14 cellular contexts compared by ENCODE assay signal in the genomic region with DNA sequence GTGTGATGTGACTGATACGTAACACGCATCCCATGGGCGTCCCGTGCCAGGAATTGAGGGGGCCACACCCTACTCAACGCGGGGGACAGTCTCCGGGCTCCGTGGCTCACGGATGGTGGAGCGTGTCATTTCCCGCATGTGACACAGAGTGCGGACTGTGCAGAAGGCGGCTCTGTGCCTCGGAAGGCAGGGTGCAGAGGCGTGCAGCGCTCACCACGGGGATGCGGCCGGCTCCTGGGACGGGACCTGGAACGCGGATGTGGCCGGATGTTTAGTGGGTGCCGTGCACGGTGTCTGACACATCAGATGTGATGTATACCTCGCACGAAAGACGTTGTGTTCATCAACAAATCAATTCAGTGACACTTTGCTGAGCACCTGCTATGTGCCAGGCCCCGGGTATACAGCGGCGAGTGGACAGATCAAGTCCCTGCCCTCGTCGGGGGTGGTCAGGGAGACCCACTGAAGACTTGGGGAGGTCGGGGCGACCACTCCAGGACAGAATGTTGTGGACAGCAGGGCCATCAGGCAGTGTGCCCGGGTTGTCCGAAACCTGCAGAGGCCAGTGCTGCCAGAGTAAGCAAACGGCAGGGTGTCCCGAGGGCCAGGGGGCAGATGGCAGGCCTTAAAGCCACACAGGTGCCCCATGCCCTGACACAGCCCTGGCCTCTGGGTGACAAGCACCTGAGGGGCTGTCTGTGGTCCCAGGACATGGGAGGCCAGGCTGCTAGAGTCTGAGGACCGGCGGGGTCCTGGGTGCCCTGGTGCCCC. TPM values are rescaled to one million over a fixed set of nuclear protein-coding genes. Genes with fewer than 3 reads are reported as not detected.
DNase-seq lines count a peak whose midpoint lies in the region; ATAC-seq, FAIRE-seq and TF ChIP-seq lines count a peak whose summit lies in the region.
"Had no signal": no experiment of that assay in that cellular context is flagged by ENCODE, and none has a peak within 500 bp of the region (broad histone marks: within the 10 kb centered on the region; RNA-seq: fewer than 3 reads in every experiment).

No MANE protein-coding gene starts in this region.

- no peaks in the 10 kb centered on the region for H3K4me1 ChIP-seq in right lobe of liver
- H3K4me1 ChIP-seq in HepG2 (ENCODE audit: insufficient read depth, low read length), result peaks cover 6% of the 10 kb centered on the region; the same call in 1 of the 2 replicates
- peaks cover 21 to 52% of the 10 kb centered on the region in 2 experiments for H3K4me1 ChIP-seq in K562 (replicated peaks in 1 of 2; ENCODE audit: control insufficient read depth in 2 of 2, insufficient read depth in 2 of 2, low read length in 2 of 2)
- H3K4me1 ChIP-seq in neuronal stem cell (ENCODE audit: control insufficient read depth in 2 of 2, insufficient read depth in 1 of 2, low read depth in 1 of 2, low read length in 2 of 2), result no peaks in the 10 kb centered on the region
- H3K4me1 ChIP-seq in adrenal gland (replicated peaks in 1 of 2), result no peaks in the 10 kb centered on the region

- H4K91ac ChIP-seq in neuronal stem cell (ENCODE audit: low read depth, low read length, poor library complexity), result no peak overlapping the region

- peaks cover 12% of the 10 kb centered on the region for H3K4me1 Mint-ChIP-seq in WTC11

- no peak overlapping the region for H3K14ac ChIP-seq in neuronal stem cell (ENCODE audit: low read length)

- H3K4me3 ChIP-seq in right lobe of liver, result no peak overlapping the region
- H3K4me3 ChIP-seq in HepG2 (replicated peaks in 1 of 3; ENCODE audit: insufficient read depth in 1 of 3, low read depth in 2 of 3, low read length in 3 of 3), result no peak overlapping the region
- no peak overlapping the region for H3K4me3 ChIP-seq in K562
- H3K4me3 ChIP-seq in neuronal stem cell (ENCODE audit: low read length in 2 of 2), result peak overlapping the region in 1 of 2 donors; percentile 51
- no peak overlapping the region for H3K4me3 ChIP-seq in adrenal gland
- H3K4me3 ChIP-seq: BLaER1 treated with 17β-estradiol and CSF1 and Interleukin-3, amounts not matched to agents 10 nM and 100 nM had no signal

- peak overlapping the region; percentile 64 for H3K18ac ChIP-seq in neuronal stem cell (ENCODE audit: low read length)

- no peak for TF ChIP-seq POLR2A in right lobe of liver (IDR thresholded peaks at IDR 0.05)
- TF ChIP-seq POLR2A in HepG2 (IDR thresholded peaks at IDR 0.05; ENCODE audit: insufficient read depth in 1 of 2, low read depth in 2 of 2, low read length in 2 of 2), result no peak
- TF ChIP-seq POLR2A in K562 (conservative IDR thresholded peaks at IDR 0.05), result no peak
- no peak for TF ChIP-seq POLR2A in adrenal gland (IDR thresholded peaks at IDR 0.05)

- H3K9me3 Mint-ChIP-seq in WTC11, result peaks cover 4% of the 10 kb centered on the region; the same call in 1 of the 2 replicates

- CTCF ChIA-PET in HepG2 (lab: Yijun Ruan, JAX; ENCODE audit: low intra/inter-chr PET ratio, low total read pairs) (no interaction called here), K562 (lab: Yijun Ruan, JAX; ENCODE audit: low intra/inter-chr PET ratio) (no interaction called here), WTC11 (lab: Charles Lee) (interaction anchor here (1.0 to 2.5 kb wide), 3 partner anchors 11 to 53 kb away, joined by 3 to 25 read pairs (median 23); no protein-coding TSS in a partner anchor)

- H3K4ac ChIP-seq in neuronal stem cell (ENCODE audit: low read length), result peak overlapping the region; percentile 53

- in situ Hi-C loops in HepG2 (cut with HindIII; ENCODE audit: extremely low pct_ligation_motif_present, low pct_unique_long_range_greater_than_20kb) (no loop called here), K562 (cut with MboI) (no loop called here)

- no peaks in the 10 kb centered on the region for H3K36me3 Mint-ChIP-seq in WTC11
- H3K36me3 Mint-ChIP-seq: CD4-positive, CD25-positive, alpha-beta regulatory T cell had no signal

- H2BK12ac ChIP-seq in neuronal stem cell (ENCODE audit: low read length), result peak overlapping the region; percentile 73

- H3K9me1 ChIP-seq in K562 (ENCODE audit: control insufficient read depth, insufficient read depth, low read length), result no peaks in the 10 kb centered on the region

- DNase-seq in right lobe of liver (peak in 2 of 3 donors; percentile 34 to 57), HepG2 (ENCODE audit: low spot score) (no peak), K562 (ENCODE audit: extremely low read depth in 1 of 4, low spot score in 3 of 4) (no peak), neuronal stem cell (ENCODE audit: low spot score) (no peak), WTC11 (ENCODE audit: low spot score) (no peak), adrenal gland (no peak), GM19238 (ENCODE audit: insufficient read length, low spot score) (no peak)
- DNase-seq: ACHN; CD4-positive, CD25-positive, alpha-beta regulatory T cell; DMS79 treated with DMSO at 0.1 percent for 48 hours; GF-D8 had no signal

- TF ChIP-seq CTCF in right lobe of liver (IDR thresholded peaks at IDR 0.05), result no peak
- TF ChIP-seq CTCF in HepG2 (CRISPR knock-in tag; IDR thresholded peaks at IDR 0.05), result no peak
- TF ChIP-seq CTCF in K562 (IDR thresholded peaks at IDR 0.05 in 2 of 3, conservative IDR thresholded peaks at IDR 0.05 in 1 of 3; ENCODE audit: insufficient read depth in 2 of 3, low read depth in 1 of 3, low read length in 3 of 3), result no peak
- no peak for TF ChIP-seq CTCF in WTC11 (IDR thresholded peaks at IDR 0.05)
- TF ChIP-seq CTCF in adrenal gland (IDR thresholded peaks at IDR 0.05), result no peak

- H3K9me3 ChIP-seq in right lobe of liver (no peaks in the 10 kb centered on the region), HepG2 (ENCODE audit: low read length) (no peaks in the 10 kb centered on the region), K562 (replicated peaks; ENCODE audit: control insufficient read depth, insufficient read depth, low read depth, low read length) (no peaks in the 10 kb centered on the region), neuronal stem cell (replicated peaks in 1 of 2; ENCODE audit: control insufficient read depth in 2 of 2, insufficient read depth in 1 of 2, low read depth in 1 of 2, low read length in 2 of 2) (no peaks in the 10 kb centered on the region), adrenal gland (replicated peaks in 1 of 3) (no peaks in the 10 kb centered on the region)

- H3K27me3 Mint-ChIP-seq in WTC11 (ENCODE audit: low read depth), result peaks cover 2% of the 10 kb centered on the region; the same call in 1 of the 2 replicates

- H2AFZ ChIP-seq in HepG2 (ENCODE audit: low read length) (no peak overlapping the region), K562 (ENCODE audit: low read depth, low read length) (no peak overlapping the region), neuronal stem cell (ENCODE audit: low read length) (no peak overlapping the region)

- H3K9ac ChIP-seq in HepG2 (ENCODE audit: insufficient read depth, low read depth, low read length), result no peak overlapping the region
- H3K9ac ChIP-seq in K562 (ENCODE audit: insufficient read depth in 1 of 2, low read depth in 2 of 2, low read length in 2 of 2), result peak overlapping the region in 1 of 2 experiments; percentile 41; a peak in 1 of 4 replicates
- H3K9ac ChIP-seq in neuronal stem cell (ENCODE audit: low read depth, low read length, poor library complexity), result peak overlapping the region; percentile 44
- H3K9ac ChIP-seq: BLaER1 treated with 17β-estradiol and CSF1 and Interleukin-3, amounts not matched to agents 10 nM and 100 nM had no signal

- no peak overlapping the region for H3K4me2 ChIP-seq in HepG2 (ENCODE audit: low read depth, low read length)
- H3K4me2 ChIP-seq in K562 (ENCODE audit: insufficient read depth, low read length), result no peak overlapping the region
- H3K4me2 ChIP-seq in neuronal stem cell (ENCODE audit: insufficient read depth, low read length, poor library complexity, severe bottlenecking), result no peak overlapping the region

- H2BK120ac ChIP-seq in neuronal stem cell (ENCODE audit: low read depth, low read length), result no peak overlapping the region

- H3K27ac ChIP-seq in right lobe of liver, result no peak overlapping the region
- H3K27ac ChIP-seq in HepG2 (ENCODE audit: extremely low read length, insufficient read depth, low read length), result no peak overlapping the region
- H3K27ac ChIP-seq in K562 (ENCODE audit: extremely low read depth, low read depth, low read length), result no peak overlapping the region
- H3K27ac ChIP-seq in neuronal stem cell (replicated peaks; ENCODE audit: low read length), result no peak overlapping the region
- H3K27ac ChIP-seq in adrenal gland, result no peak overlapping the region
- H3K27ac ChIP-seq: BLaER1 treated with 17β-estradiol and CSF1 and Interleukin-3, amounts not matched to agents 10 nM and 100 nM had no signal

- H3K79me2 ChIP-seq in HepG2 (ENCODE audit: insufficient read depth, low read length) (no peaks in the 10 kb centered on the region), K562 (ENCODE audit: control insufficient read depth, insufficient read depth, low read length) (no peaks in the 10 kb centered on the region)

- H4K8ac ChIP-seq in neuronal stem cell (ENCODE audit: low read depth, low read length), result peak overlapping the region; percentile 43

- no peak for TF ChIP-seq EP300 in HepG2 (IDR thresholded peaks at IDR 0.05; ENCODE audit: low read depth in 2 of 2, low read length in 2 of 2)
- no peak for TF ChIP-seq EP300 in HepG2 (CRISPR knock-in tag; IDR thresholded peaks at IDR 0.05; ENCODE audit: borderline replicate concordance)
- TF ChIP-seq EP300 in K562 (IDR thresholded peaks at IDR 0.05; ENCODE audit: low read length), result no peak

- H3K23ac ChIP-seq in neuronal stem cell (ENCODE audit: low read depth, low read length, poor library complexity), result peak overlapping the region; percentile 73

- H2BK15ac ChIP-seq in neuronal stem cell (ENCODE audit: low read length), result peak overlapping the region; percentile 92

- TF ChIP-seq RAD21 in HepG2 (CRISPR knock-in tag; IDR thresholded peaks at IDR 0.05), result no peak
- TF ChIP-seq RAD21 in K562 (CRISPR knock-in tag; conservative IDR thresholded peaks at IDR 0.05 in 1 of 2, IDR thresholded peaks at IDR 0.05 in 1 of 2), result no peak

- no TSS peak for BruUV-seq in HepG2 (replicated peaks; lab: Mats Ljungman, UMichigan)
- no TSS peak for BruUV-seq in K562 (replicated peaks; lab: Mats Ljungman, UMichigan)

- intact Hi-C loops in right lobe of liver (cut with DNase I) (loop anchor here in 1 of 2 donors (10.0 kb wide), 1 partner anchor 54 kb away; no protein-coding TSS in a partner anchor), HepG2 (cut with micrococcal nuclease; ENCODE audit: unreplicated experiment) (no loop called here), K562 (cut with micrococcal nuclease) (no loop called here), adrenal gland (cut with DNase I) (no loop called here)

- H3K27ac Mint-ChIP-seq in WTC11, result no peak overlapping the region
- H3K27ac Mint-ChIP-seq: CD4-positive, CD25-positive, alpha-beta regulatory T cell had no signal

- H3K36me3 ChIP-seq in right lobe of liver (no peaks in the 10 kb centered on the region), HepG2 (replicated peaks in 1 of 2; ENCODE audit: control insufficient read depth in 1 of 2, insufficient read depth in 2 of 2, low read length in 2 of 2) (no peaks in the 10 kb centered on the region), K562 (ENCODE audit: control insufficient read depth, insufficient read depth, low read length) (no peaks in the 10 kb centered on the region), neuronal stem cell (replicated peaks in 1 of 2; ENCODE audit: control insufficient read depth in 2 of 2, insufficient read depth in 2 of 2, low read length in 2 of 2) (no peaks in the 10 kb centered on the region), adrenal gland (replicated peaks in 1 of 2) (no peaks in the 10 kb centered on the region)
- H3K36me3 ChIP-seq: BLaER1 treated with 17β-estradiol and CSF1 and Interleukin-3, amounts not matched to agents 10 nM and 100 nM had no signal

- H2AK5ac ChIP-seq in neuronal stem cell (ENCODE audit: low read depth, low read length), result peak overlapping the region; percentile 92

- FAIRE-seq in HepG2 (lab: Jason Lieb, UNC), result no peak
- no peak for FAIRE-seq in K562 (lab: Jason Lieb, UNC)
- FAIRE-seq: H54 had no signal

- H4K20me1 ChIP-seq in HepG2 (ENCODE audit: insufficient read depth, low read length) (no peaks in the 10 kb centered on the region), K562 (replicated peaks; ENCODE audit: control insufficient read depth, insufficient read depth, low read length) (no peaks in the 10 kb centered on the region)
- H4K20me1 ChIP-seq: BLaER1 treated with 17β-estradiol and CSF1 and Interleukin-3, amounts not matched to agents 10 nM and 100 nM had no signal

- 62% methylated on average over 6 of the region's 41 CpGs for WGBS in right lobe of liver (ENCODE audit: insufficient coverage, low coverage, low lambda C conversion rate, missing lambda C conversion rate)
- 0% methylated on average over 2 of the region's 41 CpGs for WGBS in HepG2 (ENCODE audit: low lambda C conversion rate)
- 21% methylated on average over 41 of the region's 41 CpGs for WGBS in K562 (ENCODE audit: insufficient coverage, low coverage, missing lambda C conversion rate)
- WGBS in neuronal stem cell (ENCODE audit: extremely low coverage in 2 of 2, insufficient read length in 2 of 2, insufficient replicate concordance in 1 of 2), 2 donors, result no CpG with 5 or more reads among the region's 41 CpGs
- WGBS in adrenal gland, 4 donors, result 80 to 89% (median 83%) methylated on average over 35 to 41 of the region's 41 CpGs

- H3K27me3 ChIP-seq in right lobe of liver (no peaks in the 10 kb centered on the region), HepG2 (ENCODE audit: control insufficient read depth in 1 of 2, insufficient read depth in 2 of 2, low read length in 2 of 2) (peaks cover 11 to 44% of the 10 kb centered on the region in 2 experiments; a peak in 4 of 5 replicates), K562 (ENCODE audit: control insufficient read depth in 2 of 2, insufficient read depth in 2 of 2, low read length in 2 of 2) (peaks cover 0 to 14% of the 10 kb centered on the region in 2 experiments; a peak in 3 of 5 replicates), neuronal stem cell (ENCODE audit: control insufficient read depth in 3 of 3, insufficient read depth in 3 of 3, low read depth in 1 of 3, low read length in 3 of 3) (peaks cover 0 to 25% (median 0%) of the 10 kb centered on the region in 3 experiments), adrenal gland (peaks cover 8% of the 10 kb centered on the region)

- no peak overlapping the region for H3K4me3 Mint-ChIP-seq in WTC11
- H3K4me3 Mint-ChIP-seq: CD4-positive, CD25-positive, alpha-beta regulatory T cell had no signal

- H2BK5ac ChIP-seq in neuronal stem cell (ENCODE audit: low read length), result no peak overlapping the region

- ATAC-seq in right lobe of liver (no peak), HepG2 (no peak), K562 (no peak), WTC11 (no peak)
- ATAC-seq: HCT116 had no signal

- H3K79me1 ChIP-seq in neuronal stem cell (ENCODE audit: low read depth, low read length), result no peaks in the 10 kb centered on the region

- POLR2A ChIA-PET in HepG2 (lab: Yijun Ruan, JAX) (no interaction called here), K562 (lab: Yijun Ruan, JAX) (no interaction called here), WTC11 (lab: Charles Lee) (no interaction called here)

RNA-seq across cellular contexts. Expression of gene MICALL2, which starts 38.1 kb away (rescaled TPM):
- 10 to 100 TPM in 5 of 6 experiments, 1 to 10 TPM in 1; 8.2 to 23.8 (median 13.6) TPM for total RNA-seq in right lobe of liver
- 1.8 and 5.8 TPM in 2 replicates for total RNA-seq in HepG2 (2016; rRNA removed; fragmentation: Illumina TruSeq; extraction: Trizol)
- total RNA-seq in HepG2 (2016; cell fraction: cytosol; rRNA removed; fragmentation: Illumina TruSeq; extraction: Trizol; ENCODE audit: low read depth), result 5.5 and 6.3 TPM in 2 replicates
- 2.1 and 6.3 TPM in 2 replicates for total RNA-seq in HepG2 (2016; cell fraction: insoluble cytoplasmic fraction; rRNA removed; fragmentation: Illumina TruSeq; extraction: Trizol)
- total RNA-seq in HepG2 (2016; cell fraction: membrane; rRNA removed; fragmentation: Illumina TruSeq; extraction: Trizol), result 2.9 and 3.0 TPM in 2 replicates
- 7.9 and 10.2 TPM in 2 replicates for total RNA-seq in HepG2 (2016; cell fraction: nucleus; rRNA removed; fragmentation: Illumina TruSeq; extraction: Trizol)
- 12.4 and 15.0 TPM in 2 replicates for polyA plus RNA-seq in HepG2 (2011; rRNA removed)
- 2.3 and 4.4 TPM in 2 replicates for polyA plus RNA-seq in HepG2 (2011; cell fraction: cytosol; rRNA removed)
- 231 and 294 TPM in 2 replicates for polyA plus RNA-seq in HepG2 (2011; cell fraction: nucleus; rRNA removed)
- polyA plus RNA-seq in HepG2 (2012), result 5.9 and 10.1 TPM in 2 replicates
- polyA plus RNA-seq in HepG2 (2016; cell fraction: cytosol; fragmentation: Illumina TruSeq; extraction: Trizol; ENCODE audit: low read depth), result 1.1 and 1.7 TPM in 2 replicates
- polyA plus RNA-seq in HepG2 (2016; cell fraction: insoluble cytoplasmic fraction; fragmentation: Illumina TruSeq; extraction: Trizol; ENCODE audit: low read depth), result 1.9 and 2.3 TPM in 2 replicates
- polyA plus RNA-seq in HepG2 (2016; cell fraction: membrane; fragmentation: Illumina TruSeq; extraction: Trizol; ENCODE audit: low read depth), result 1.3 and 1.7 TPM in 2 replicates
- 32.1 and 32.9 TPM in 2 replicates for polyA plus RNA-seq in HepG2 (2016; cell fraction: nucleus; fragmentation: Illumina TruSeq; extraction: Trizol; ENCODE audit: insufficient read depth, low read depth)
- polyA minus RNA-seq in HepG2 (2011; rRNA and poly(A)+ RNA removed; ENCODE audit: low replicate concordance), result 17.6 and 22.4 TPM in 2 replicates
- 2.2 and 2.5 TPM in 2 replicates for polyA minus RNA-seq in HepG2 (2011; cell fraction: cytosol; rRNA and poly(A)+ RNA removed)
- 26.2 and 30.8 TPM in 2 replicates for polyA minus RNA-seq in HepG2 (2011; cell fraction: nucleus; rRNA and poly(A)+ RNA removed)
- total RNA-seq in K562 (2011; cell fraction: chromatin; rRNA removed; ENCODE audit: low replicate concordance), result 266 and 844 TPM in 2 replicates
- 502 and 577 TPM in 2 replicates for total RNA-seq in K562 (2011; cell fraction: nucleolus; rRNA removed)
- total RNA-seq in K562 (2011; cell fraction: nucleoplasm; rRNA removed), result 359 and 406 TPM in 2 replicates
- 59.0 and 71.5 TPM in 2 replicates for total RNA-seq in K562 (2014; rRNA removed)
- total RNA-seq in K562 (2014; rRNA removed; fragmentation: Illumina TruSeq; extraction: Trizol), result 6.9 and 9.5 TPM in 2 replicates
- 26.9 and 32.7 TPM in 2 replicates for total RNA-seq in K562 (2015; rRNA removed; fragmentation: Illumina TruSeq; extraction: Trizol)
- total RNA-seq in K562 (2021), result 102 and 103 TPM in 2 replicates
- polyA plus RNA-seq in K562 (2011; rRNA removed), result 17.0 and 42.5 TPM in 2 replicates
- polyA plus RNA-seq in K562 (2011; cell fraction: cytosol; rRNA removed), result 14.6 and 28.0 TPM in 2 replicates
- 444 and 528 TPM in 2 replicates for polyA plus RNA-seq in K562 (2011; cell fraction: nucleus; rRNA removed)
- polyA plus RNA-seq in K562 (2012), result 61.2 and 74.6 TPM in 2 replicates
- 13.2 and 29.8 TPM in 2 replicates for polyA plus RNA-seq in K562 (2014; fragmentation: Illumina TruSeq; extraction: Trizol)
- polyA plus RNA-seq in K562 (2014; fragmentation: Nextera tagmentation; extraction: Ambion mirVana), result 1 to 10 TPM; 1.8 to 2.2 TPM
- 91.2 and 99.3 TPM in 2 replicates for polyA plus RNA-seq in K562 (2014; rRNA removed)
- polyA minus RNA-seq in K562 (2011; rRNA and poly(A)+ RNA removed), result 53.2 and 57.7 TPM in 2 replicates
- polyA minus RNA-seq in K562 (2011; cell fraction: cytosol; rRNA and poly(A)+ RNA removed), result 17.9 and 22.2 TPM in 2 replicates
- polyA minus RNA-seq in K562 (2011; cell fraction: nucleus; rRNA and poly(A)+ RNA removed), result 91.7 and 109 TPM in 2 replicates
- 9.4 TPM for polyA plus RNA-seq in neuronal stem cell (2013, experiment 1 of 2)
- polyA plus RNA-seq in neuronal stem cell (2013, experiment 2 of 2), result 10.1 TPM
- 13.6 to 15.7 TPM (median 14.1 TPM) in 3 replicates for total RNA-seq in WTC11 (2021)
- total RNA-seq in adrenal gland, result 100 to 1,000 TPM in 2 of 8 donors, 10 to 100 TPM in 6; 29.9 to 174 (median 77.7) TPM
- 1,000 to 10,000 TPM in 1 of 3 donors, 100 to 1,000 TPM in 1, 1 to 10 TPM in 1; 7.9 to 1,057 (median 368) TPM for polyA plus RNA-seq in adrenal gland

Comparison
In these comparisons a context has a peak if more than half of its experiments do, and no peak if none do; other contexts are left out.
1. DNase-seq: peak in right lobe of liver (2 of 3); none in HepG2 (single experiment), K562 (0 of 4), neuronal stem cell (single experiment), WTC11 (single experiment), adrenal gland (0 of 7) and GM19238 (single experiment).